Comparison of ENCODE assay signal across 8 cellular contexts in genomic region chr6:109381747-109382575, GRCh38. TPM values are rescaled to one million over a fixed set of nuclear protein-coding genes. Genes with fewer than 3 reads are reported as not detected.
DNase-seq lines count a peak whose midpoint lies in the region; ATAC-seq and TF ChIP-seq lines count a peak whose summit lies in the region.

CD164 (minus strand) TSS chr6:109382467; CDS start chr6:109382378, 89 bp downstream.

- H3K9me3 ChIP-seq in adipocyte (ENCODE audit: control insufficient read depth, low read length) (no peaks in the 10 kb centered on the region), heart left ventricle (no peaks in the 10 kb centered on the region), upper lobe of left lung (no peaks in the 10 kb centered on the region)

- H3K27me3 ChIP-seq in adipocyte (replicated peaks; ENCODE audit: control insufficient read depth, insufficient read depth, low read length) (no peaks in the 10 kb centered on the region), heart left ventricle (no peaks in the 10 kb centered on the region), upper lobe of left lung (no peaks in the 10 kb centered on the region)

- H3K36me3 ChIP-seq in adipocyte (ENCODE audit: control insufficient read depth, insufficient read depth, low read length, severe bottlenecking) = peaks cover 20% of the 10 kb centered on the region
- H3K36me3 ChIP-seq in heart left ventricle = peaks cover 0 to 24% (median 17%) of the 10 kb centered on the region in 9 donors
- peaks cover 0 to 16% (median 6%) of the 10 kb centered on the region in 4 donors for H3K36me3 ChIP-seq in upper lobe of left lung

- ATAC-seq in HG02759 (IDR thresholded peaks at IDR 0.05; ENCODE audit: unreplicated experiment) = peak; percentile 56
- peak; percentile 91 to 94 (median 92) for ATAC-seq in heart left ventricle
- ATAC-seq in upper lobe of left lung (ENCODE audit: low FRiP score in 2 of 2) = peak; percentile 95 to 96

- H3K4me3 ChIP-seq in GM12875 (ENCODE audit: low read depth, low read length) (peak within 1 kb of the TSS; percentile 72), adipocyte (ENCODE audit: low read length) (peak within 1 kb of the TSS; percentile 100), heart left ventricle (peak within 1 kb of the TSS; percentile 70 to 99 (median 96)), upper lobe of left lung (peak within 1 kb of the TSS; percentile 80 to 96 (median 88))

- WGBS in heart left ventricle, 4 donors = 0 to 1% (median 1%) methylated on average over 42 to 93 of the region's 93 CpGs
- 0% methylated on average over 22 to 51 of the region's 93 CpGs for WGBS in upper lobe of left lung, 2 donors

- TF ChIP-seq CTCF in GM12875 (IDR thresholded peaks at IDR 0.05; ENCODE audit: borderline replicate concordance, insufficient read depth, low read depth, low read length) = no peak
- TF ChIP-seq CTCF in heart left ventricle (IDR thresholded peaks at IDR 0.05) = no peak
- TF ChIP-seq CTCF in upper lobe of left lung (IDR thresholded peaks at IDR 0.05) = peak in 1 of 6 experiments; percentile 12

- DNase-seq in NCI-H1417 (lab: John Stamatoyannopoulos, UW) (peak; percentile 97 to 98 (median 98)), T follicular helper cell (ENCODE audit: low read depth) (peak; percentile 95), adipocyte (ENCODE audit: low read depth) (peak; percentile 97), heart left ventricle (peak; percentile 95 to 97 (median 96)), posterior cingulate gyrus (peak; percentile 32 to 99 (median 92)), upper lobe of left lung (peak; percentile 92 to 97)

- TF ChIP-seq EP300 in upper lobe of left lung (IDR thresholded peaks at IDR 0.05) = peak in 1 of 4 donors; percentile 70

- H3K27ac ChIP-seq in heart left ventricle (peak within 1 kb of the TSS; percentile 97 to 100 (median 99)), upper lobe of left lung (peak within 1 kb of the TSS; percentile 99 to 100 (median 100))

- TF ChIP-seq POLR2A in heart left ventricle (IDR thresholded peaks at IDR 0.05) = peak; percentile 37 to 88
- peak in 3 of 4 donors; percentile 86 to 99 (median 98) for TF ChIP-seq POLR2A in upper lobe of left lung (IDR thresholded peaks at IDR 0.05)

- H3K4me1 ChIP-seq in adipocyte (ENCODE audit: control insufficient read depth, insufficient read depth, low read length) (peaks cover 40% of the 10 kb centered on the region), heart left ventricle (peaks cover 0 to 53% (median 27%) of the 10 kb centered on the region in 12 donors), upper lobe of left lung (peaks cover 30 to 54% (median 44%) of the 10 kb centered on the region in 4 donors)

- intact Hi-C loops in heart left ventricle (cut with DNase I) = loop anchor here (1.0 to 10.0 kb wide), 23 partner anchors 58 to 837 kb away; partner anchors contain the start of genes CEP57L1 (in 7 of the 10), MICAL1 (in 4 of the 10), PPIL6 (in 4 of the 10) and SMPD2 (in 4 of the 10)
- intact Hi-C loops in posterior cingulate gyrus (cut with DNase I) = loop anchor here (2.0 to 10.0 kb wide), 6 partner anchors 63 to 825 kb away; partner anchors contain the start of genes CEP57L1, PPIL6, SESN1 and SMPD2

- peak within 1 kb of the TSS; percentile 98 for H3K9ac ChIP-seq in adipocyte (ENCODE audit: low read length)

RNA-seq across cellular contexts. Expression of gene CD164, which starts in this region (rescaled TPM):
- total RNA-seq in heart left ventricle (100 to 1,000 TPM in 7 of 9 donors, 10 to 100 TPM in 2; 82.0 to 213 (median 119) TPM), upper lobe of left lung (100 to 1,000 TPM in 4 of 6 donors, 10 to 100 TPM in 2; 70.8 to 281 (median 218) TPM)
- polyA plus RNA-seq in heart left ventricle = 100 to 1,000 TPM in 1 of 2 donors, 10 to 100 TPM in 1; 77.1 to 193 TPM

Comparison
In these comparisons a context has a peak if more than half of its experiments do, and no peak if none do; other contexts are left out.
1. Peak in every context shown above with its lines: DNase-seq, ATAC-seq, H3K4me3 ChIP-seq and H3K27ac ChIP-seq.